Comparison of ENCODE assay signal across 13 cellular contexts in genomic region chr1:184535191-184535970, GRCh38.
A peak's percentile ranks its signal among the peaks of the same experiment; 100 is the strongest.
DNase-seq lines count a peak whose midpoint lies in the region; TF ChIP-seq lines count a peak whose summit lies in the region.
"Had no signal": no experiment of that assay in that cellular context is flagged by ENCODE, and none has a peak within 500 bp of the region (broad histone marks: within the 10 kb centered on the region; RNA-seq: fewer than 3 reads in every experiment).

No MANE protein-coding gene starts in this region.

- H2AFZ ChIP-seq in OCI-LY7 (ENCODE audit: low read length): no peak overlapping the region

- BruUV-seq in OCI-LY7 (replicated peaks; lab: Mats Ljungman, UMichigan): no TSS peak

- peak; percentile 78 for DNase-seq in LHCN-M2 (ENCODE audit: low read depth)
- peak; percentile 91 for DNase-seq in fibroblast of gingiva (ENCODE audit: low read depth)
- peak; percentile 26 for DNase-seq in medulla oblongata (ENCODE audit: extremely low spot score)
- peak; percentile 58 for DNase-seq in stromal cell of bone marrow (ENCODE audit: low read depth)
- no peak for DNase-seq in stimulated activated CD4-positive, alpha-beta T cell treated with anti-CD3 and anti-CD28 coated beads, Interleukin-4, amount 100 ng/mL, for 24 hours
- no peak for DNase-seq in activated CD8-positive, alpha-beta memory T cell treated with anti-CD3 and anti-CD28 coated beads for 24 hours
- no peak for DNase-seq in NCI-H524 (lab: John Stamatoyannopoulos, UW)
- no peak for DNase-seq in OCI-LY7 (ENCODE audit: low spot score)
- DNase-seq: activated CD4-positive, alpha-beta T cell treated with anti-CD3 and anti-CD28 coated beads, Interleukin-2, amount 10 ng/mL, durations not matched to agents 24 days and 14 days; activated naive CD4-positive, alpha-beta T cell; CD8-positive, alpha-beta memory T cell; dorsolateral prefrontal cortex; NCI-H1694 had no signal

- no peak overlapping the region for H3K27ac ChIP-seq in OCI-LY7 (ENCODE audit: low read depth, low read length, poor library complexity, severe bottlenecking)

- no peaks in the 10 kb centered on the region for H3K79me2 ChIP-seq in OCI-LY7 (ENCODE audit: insufficient read depth, low read depth, low read length)

- no peaks in the 10 kb centered on the region for H3K36me3 ChIP-seq in OCI-LY7 (ENCODE audit: insufficient read depth, low read length)

- POLR2A ChIA-PET in OCI-LY7 (lab: Charles Lee): no interaction called here

- no peak overlapping the region for H3K4me2 ChIP-seq in OCI-LY7 (ENCODE audit: low read length)

- H4K20me1 ChIP-seq in OCI-LY7 (ENCODE audit: insufficient read depth, low read length): no peaks in the 10 kb centered on the region

- H3K9me3 ChIP-seq in OCI-LY7 (ENCODE audit: low read length): no peaks in the 10 kb centered on the region

- CTCF ChIA-PET in OCI-LY7 (lab: Charles Lee; ENCODE audit: unreplicated experiment): no interaction called here

- H3K9me2 ChIP-seq in OCI-LY7 (ENCODE audit: insufficient read depth, low read length): no peaks in the 10 kb centered on the region

- no peak for TF ChIP-seq CTCF in OCI-LY7 (conservative IDR thresholded peaks at IDR 0.05; ENCODE audit: low read length)

- no peaks in the 10 kb centered on the region for H3K4me1 ChIP-seq in OCI-LY7 (ENCODE audit: insufficient read depth, low read length, poor library complexity, severe bottlenecking)

- no peak overlapping the region for H3K4me3 ChIP-seq in OCI-LY7 (ENCODE audit: low read depth, low read length, poor library complexity, severe bottlenecking)
- H3K4me3 ChIP-seq: dorsolateral prefrontal cortex had no signal

- intact Hi-C loops in OCI-LY7 (cut with micrococcal nuclease; ENCODE audit: unreplicated experiment): no loop called here

Comparison
In these comparisons a context has a peak if more than half of its experiments do, and no peak if none do; other contexts are left out.
1. DNase-seq: peak in LHCN-M2 (single experiment), fibroblast of gingiva (single experiment), medulla oblongata (single experiment) and stromal cell of bone marrow (single experiment); none in stimulated activated CD4-positive, alpha-beta T cell treated with anti-CD3 and anti-CD28 coated beads, Interleukin-4, amount 100 ng/mL, for 24 hours (single experiment), activated CD8-positive, alpha-beta memory T cell treated with anti-CD3 and anti-CD28 coated beads for 24 hours (single experiment), NCI-H524 (0 of 2) and OCI-LY7 (single experiment).